12 cellular contexts compared by ENCODE assay signal in genomic region chr17:18190629-18191028, GRCh38. TPM values are rescaled to one million over a fixed set of nuclear protein-coding genes. Genes with fewer than 3 reads are reported as not detected.
DNase-seq lines count a peak whose midpoint lies in the region; ATAC-seq, FAIRE-seq and TF ChIP-seq lines count a peak whose summit lies in the region.
"Had no signal": no experiment of that assay in that cellular context is flagged by ENCODE, and none has a peak within 500 bp of the region (broad histone marks: within the 10 kb centered on the region; RNA-seq: fewer than 3 reads in every experiment).

No MANE protein-coding gene starts in this region.

- DNase-seq in A673 (ENCODE audit: low spot score) (no peak), GM23338 (ENCODE audit: low spot score) (no peak), GM12892 (ENCODE audit: insufficient read length) (no peak), cortex of kidney (lab: John Stamatoyannopoulos, UW) (no peak), iPS-NIHi11 (ENCODE audit: low spot score) (no peak)
- no peak for DNase-seq in effector memory CD8-positive, alpha-beta T cell
- DNase-seq in stimulated activated naive CD4-positive, alpha-beta T cell (lab: John Stamatoyannopoulos, UW): no peak
- DNase-seq: effector CD8-positive, alpha-beta T cell; NCI-H1436 treated with DMSO at 0.1 percent for 48 hours; ovary had no signal

- peaks cover 100% of the 10 kb centered on the region for H3K79me2 ChIP-seq in GM23338 (replicated peaks; ENCODE audit: insufficient read depth)

- H3K4me1 Mint-ChIP-seq in GM23338 (peaks cover 32% of the 10 kb centered on the region), nephron (peaks cover 59% of the 10 kb centered on the region)
- peaks cover 65 to 76% of the 10 kb centered on the region in 2 donors for H3K4me1 Mint-ChIP-seq in effector memory CD8-positive, alpha-beta T cell (ENCODE audit: low read depth in 2 of 2)

- H3K4me3 Mint-ChIP-seq in GM23338 (no peak overlapping the region), nephron (peak overlapping the region in 2 of 3 experiments; percentile 25 to 57)
- H3K4me3 Mint-ChIP-seq in effector memory CD8-positive, alpha-beta T cell: peak overlapping the region; percentile 7 to 49
- H3K4me3 Mint-ChIP-seq: T-helper 1 cell treated with Interleukin-12 subunit alpha and Interleukin-12 subunit beta and Interleukin-4 antibody, amounts not matched to agents 30 μg/mL and 1 μg/mL, for 36 hours had no signal

- TF ChIP-seq CTCF in A673 (conservative IDR thresholded peaks at IDR 0.05; ENCODE audit: low read depth, low read length) (no peak), GM23338 (conservative IDR thresholded peaks at IDR 0.05; ENCODE audit: low read depth in 2 of 2) (no peak), nephron (IDR thresholded peaks at IDR 0.05; ENCODE audit: unreplicated experiment in 3 of 3) (no peak)

- H3K27me3 Mint-ChIP-seq in GM23338 (ENCODE audit: insufficient read depth, low read depth, poor library complexity) (peaks cover 4% of the 10 kb centered on the region), nephron (ENCODE audit: low read depth) (no peaks in the 10 kb centered on the region)
- H3K27me3 Mint-ChIP-seq in effector memory CD8-positive, alpha-beta T cell: no peaks in the 10 kb centered on the region

- peaks cover 78% of the 10 kb centered on the region for H4K20me1 ChIP-seq in GM23338 (replicated peaks; ENCODE audit: insufficient read depth)

- H3K4me2 ChIP-seq in GM23338: no peak overlapping the region

- H3K9me3 Mint-ChIP-seq in GM23338 (no peaks in the 10 kb centered on the region), nephron (no peaks in the 10 kb centered on the region)
- no peaks in the 10 kb centered on the region for H3K9me3 Mint-ChIP-seq in effector memory CD8-positive, alpha-beta T cell
- H3K9me3 Mint-ChIP-seq: T-helper 1 cell treated with Interleukin-12 subunit alpha and Interleukin-12 subunit beta and Interleukin-4 antibody, amounts not matched to agents 30 μg/mL and 1 μg/mL, for 36 hours had no signal

- no peak overlapping the region for H2AFZ ChIP-seq in GM23338

- intact Hi-C loops in A673 (cut with micrococcal nuclease; ENCODE audit: unreplicated experiment): no loop called here

- H3K4me3 ChIP-seq in A673 (ENCODE audit: low read depth, low read length, poor library complexity, severe bottlenecking) (no peak overlapping the region), GM23338 (no peak overlapping the region)
- H3K4me3 ChIP-seq: ovary had no signal

- H3K27me3 ChIP-seq in A673 (replicated peaks; ENCODE audit: insufficient read depth, low read depth, low read length, poor library complexity) (no peaks in the 10 kb centered on the region), GM23338 (ENCODE audit: insufficient read depth) (no peaks in the 10 kb centered on the region)
- H3K27me3 ChIP-seq: ovary had no signal

- H3K27ac ChIP-seq in A673 (ENCODE audit: low read depth, low read length, poor library complexity, severe bottlenecking) (peak overlapping the region; percentile 2), GM23338 (ENCODE audit: low read depth) (peak overlapping the region; percentile 79)
- H3K27ac ChIP-seq: ovary had no signal

- peaks cover 32% of the 10 kb centered on the region for H3K36me3 ChIP-seq in A673 (ENCODE audit: insufficient read depth, low read length, poor library complexity, severe bottlenecking)
- H3K36me3 ChIP-seq in GM23338 (ENCODE audit: insufficient read depth): peaks cover 14% of the 10 kb centered on the region
- H3K36me3 ChIP-seq: ovary had no signal

- H3K9me2 ChIP-seq in GM23338 (ENCODE audit: insufficient read depth): no peaks in the 10 kb centered on the region

- no peak for ATAC-seq in GM23338
- ATAC-seq in effector memory CD8-positive, alpha-beta T cell (replicated peaks): no peak

- no peak for FAIRE-seq in GM12892 (lab: Jason Lieb, UNC)

- H3K4me1 ChIP-seq in A673 (ENCODE audit: insufficient read depth, low read length, poor library complexity, severe bottlenecking) (peaks cover 21% of the 10 kb centered on the region), GM23338 (ENCODE audit: insufficient read depth) (peaks cover 26% of the 10 kb centered on the region)

- CTCF ChIA-PET in A673 (lab: Charles Lee): interaction anchor here (0.7 kb wide), 1 partner anchor 157 kb away, joined by 3 read pairs; no protein-coding TSS in a partner anchor

- H3K27ac Mint-ChIP-seq in GM23338 (peak overlapping the region; percentile 41; the same call in 1 of the 2 replicates), nephron (peak overlapping the region; percentile 76 to 84 (median 81))
- H3K27ac Mint-ChIP-seq in effector memory CD8-positive, alpha-beta T cell: peak overlapping the region; percentile 46 to 98

- no peak for TF ChIP-seq POLR2A in GM12892 (IDR thresholded peaks at IDR 0.05; ENCODE audit: low read depth, low read length)

- H3F3A ChIP-seq in GM23338 (replicated peaks; ENCODE audit: low read depth): peaks cover 13% of the 10 kb centered on the region; the same call in 1 of the 2 replicates

- H3K9me3 ChIP-seq in A673 (ENCODE audit: low read depth, low read length, poor library complexity, severe bottlenecking): no peaks in the 10 kb centered on the region
- H3K9me3 ChIP-seq: ovary had no signal

- peaks cover 48% of the 10 kb centered on the region for H3K36me3 Mint-ChIP-seq in GM23338 (ENCODE audit: low read depth)
- H3K36me3 Mint-ChIP-seq in effector memory CD8-positive, alpha-beta T cell (ENCODE audit: insufficient read depth): peaks cover 59% of the 10 kb centered on the region
- H3K36me3 Mint-ChIP-seq in nephron (ENCODE audit: low read depth): peaks cover 61% of the 10 kb centered on the region

- POLR2A ChIA-PET in A673 (lab: Charles Lee; ENCODE audit: low non-redundant PET): interaction anchor here (0.6 kb wide), 1 partner anchor 99 kb away, joined by 10 read pairs; no protein-coding TSS in a partner anchor

- no TSS peak for BruUV-seq in A673 (replicated peaks; lab: Mats Ljungman, UMichigan)

TF ChIP-seq in GM23338, 12 proteins besides CTCF, POLR2A, EP300 and RAD21 (continues in another document):
- TF ChIP-seq EZH2 (IDR thresholded peaks at IDR 0.05; ENCODE audit: low read depth, unreplicated experiment) (no peak), POLR2AphosphoS5 (IDR thresholded peaks at IDR 0.05; ENCODE audit: low read depth) (no peak), CREB1 (CRISPR knock-in tag; IDR thresholded peaks at IDR 0.05; ENCODE audit: low read depth) (no peak), NANOG (IDR thresholded peaks at IDR 0.05; ENCODE audit: borderline replicate concordance) (no peak), EZH2phosphoT487 (IDR thresholded peaks at IDR 0.05; ENCODE audit: unreplicated experiment) (no peak), ETS1 (IDR thresholded peaks at IDR 0.05) (no peak), JUNB (IDR thresholded peaks at IDR 0.05; ENCODE audit: unreplicated experiment) (no peak)

RNA-seq across cellular contexts. Expression of gene ALKBH5, which starts 7.0 kb away (rescaled TPM):
- total RNA-seq in A673 (2021): 119 and 124 TPM in 2 replicates
- total RNA-seq in GM23338 (2014; rRNA removed; shearing (Covaris generic)): 103 and 117 TPM in 2 replicates
- 32.2 TPM in 2 replicates for polyA plus RNA-seq in GM23338 (2016; fragmentation: Nextera tagmentation; extraction: Ambion mirVana)
- 61.6 TPM for polyA plus RNA-seq in GM12892 (2012; ENCODE audit: missing spikeins)

RNA-seq across cellular contexts. Expression of gene LLGL1, which starts 34.8 kb away (rescaled TPM):
- total RNA-seq in A673 (2021): 30.2 and 39.8 TPM in 2 replicates
- total RNA-seq in GM23338 (2014; rRNA removed; shearing (Covaris generic)): 118 and 129 TPM in 2 replicates
- polyA plus RNA-seq in GM23338 (2016; fragmentation: Nextera tagmentation; extraction: Ambion mirVana): 5.9 TPM in 2 replicates
- 1.7 TPM for polyA plus RNA-seq in GM12892 (2012; ENCODE audit: missing spikeins)
